In genomic region chr1:10161121-10161520, GRCh38 we compare ENCODE assay signal across 13 cellular contexts. TPM values are rescaled to one million over a fixed set of nuclear protein-coding genes. Genes with fewer than 3 reads are reported as not detected.
DNase-seq lines count a peak whose midpoint lies in the region; ATAC-seq, FAIRE-seq and TF ChIP-seq lines count a peak whose summit lies in the region.
"Had no signal": no experiment of that assay in that cellular context is flagged by ENCODE, and none has a peak within 500 bp of the region (broad histone marks: within the 10 kb centered on the region; RNA-seq: fewer than 3 reads in every experiment).

No MANE protein-coding gene starts in this region.

- ATAC-seq in CD8-positive, alpha-beta T cell, result no peak
- no peak for ATAC-seq in foreskin keratinocyte

- intact Hi-C loops in CD8-positive, alpha-beta T cell (cut with DNase I, micrococcal nuclease), result no loop called here

- no peaks in the 10 kb centered on the region for H3K9me3 Mint-ChIP-seq in CD8-positive, alpha-beta T cell
- H3K9me3 Mint-ChIP-seq: activated naive CD8-positive, alpha-beta T cell treated with anti-CD3 and anti-CD28 coated beads for 36 hours had no signal

- H3K4me3 Mint-ChIP-seq in CD8-positive, alpha-beta T cell, result no peak overlapping the region
- H3K4me3 Mint-ChIP-seq: activated naive CD8-positive, alpha-beta T cell treated with anti-CD3 and anti-CD28 coated beads for 36 hours had no signal

- POLR2A ChIA-PET in CD8-positive, alpha-beta T cell (lab: Charles Lee), result no interaction called here

- no peak for TF ChIP-seq CTCF in CD8-positive, alpha-beta T cell (IDR thresholded peaks at IDR 0.05)
- TF ChIP-seq CTCF in foreskin keratinocyte (conservative IDR thresholded peaks at IDR 0.05), result no peak

- no peaks in the 10 kb centered on the region for H3K9me3 ChIP-seq in CD8-positive, alpha-beta T cell (ENCODE audit: low read length)
- H3K9me3 ChIP-seq: vagina had no signal

- peaks cover 63% of the 10 kb centered on the region for H3K36me3 Mint-ChIP-seq in CD8-positive, alpha-beta T cell

- H3K4me1 Mint-ChIP-seq in CD8-positive, alpha-beta T cell (ENCODE audit: low read depth), result no peaks in the 10 kb centered on the region

- H3K27ac ChIP-seq in CD8-positive, alpha-beta T cell (ENCODE audit: low read depth, low read length), result no peak overlapping the region
- H3K27ac ChIP-seq in foreskin keratinocyte, result no peak overlapping the region
- H3K27ac ChIP-seq: vagina had no signal

- no peak for TF ChIP-seq POLR2A in H54 (IDR thresholded peaks at IDR 0.05; ENCODE audit: low read depth, low read length)

- no peaks in the 10 kb centered on the region for H3K27me3 Mint-ChIP-seq in CD8-positive, alpha-beta T cell (ENCODE audit: low read depth)
- H3K27me3 Mint-ChIP-seq: activated naive CD8-positive, alpha-beta T cell treated with anti-CD3 and anti-CD28 coated beads for 36 hours had no signal

- no peaks in the 10 kb centered on the region for H3K27me3 ChIP-seq in CD8-positive, alpha-beta T cell (ENCODE audit: insufficient read depth, low read length)
- H3K27me3 ChIP-seq in foreskin keratinocyte, result no peaks in the 10 kb centered on the region
- H3K27me3 ChIP-seq: vagina had no signal

- H3K27ac Mint-ChIP-seq in CD8-positive, alpha-beta T cell, result peak overlapping the region; percentile 27
- H3K27ac Mint-ChIP-seq: activated naive CD8-positive, alpha-beta T cell treated with anti-CD3 and anti-CD28 coated beads for 36 hours had no signal

- H3K4me3 ChIP-seq in CD8-positive, alpha-beta T cell (ENCODE audit: low read depth, low read length), result no peak overlapping the region
- H3K4me3 ChIP-seq: vagina had no signal

- FAIRE-seq in frontal cortex (lab: Jason Lieb, UNC) (no peak), H54 (lab: Jason Lieb, UNC) (no peak)

- DNase-seq in CD8-positive, alpha-beta T cell, result no peak
- DNase-seq in cerebellar cortex (ENCODE audit: low spot score), result peak; percentile 93
- peak; percentile 57 for DNase-seq in inferior parietal cortex (ENCODE audit: extremely low spot score)
- peak; percentile 31 for DNase-seq in retina
- no peak for DNase-seq in cortex of kidney (lab: John Stamatoyannopoulos, UW)
- no peak for DNase-seq in frontal cortex (ENCODE audit: low spot score in 2 of 2)
- no peak for DNase-seq in foreskin keratinocyte
- DNase-seq in H54 (ENCODE audit: insufficient read length, low spot score), result no peak
- DNase-seq: activated naive CD8-positive, alpha-beta T cell treated with anti-CD3 and anti-CD28 coated beads for 36 hours; DMS53; NCI-H1092; NCI-H345 had no signal

- H3K36me3 ChIP-seq in CD8-positive, alpha-beta T cell (ENCODE audit: insufficient read depth, low read length), result peaks cover 5% of the 10 kb centered on the region

- CTCF ChIA-PET in CD8-positive, alpha-beta T cell (lab: Charles Lee), result no interaction called here

- no peaks in the 10 kb centered on the region for H3K4me1 ChIP-seq in CD8-positive, alpha-beta T cell (ENCODE audit: insufficient read depth, low read length)
- no peaks in the 10 kb centered on the region for H3K4me1 ChIP-seq in foreskin keratinocyte
- H3K4me1 ChIP-seq: vagina had no signal

RNA-seq across cellular contexts. Expression of gene KIF1B, which starts 49.2 kb away (rescaled TPM):
- total RNA-seq in CD8-positive, alpha-beta T cell, result 1 to 10 TPM; 6.1 to 7.2 TPM
- total RNA-seq in frontal cortex (162 TPM), foreskin keratinocyte (24.9 and 26.2 TPM in 2 replicates)
- polyA plus RNA-seq in foreskin keratinocyte, result 4.5 and 4.9 TPM in 2 replicates

Comparison
In these comparisons a context has a peak if more than half of its experiments do, and no peak if none do; other contexts are left out.
1. DNase-seq: peak in cerebellar cortex (single experiment), inferior parietal cortex (single experiment) and retina (single experiment); none in CD8-positive, alpha-beta T cell (0 of 7), cortex of kidney (single experiment), frontal cortex (0 of 2), foreskin keratinocyte (0 of 2) and H54 (single experiment).